Comparison of ENCODE assay signal across 1 cellular context in genomic region chr5:150357326-150358260, GRCh38.
A peak's percentile ranks its signal among the peaks of the same experiment; 100 is the strongest.
TF ChIP-seq lines count a peak whose summit lies in the region.

A gene with protein sequence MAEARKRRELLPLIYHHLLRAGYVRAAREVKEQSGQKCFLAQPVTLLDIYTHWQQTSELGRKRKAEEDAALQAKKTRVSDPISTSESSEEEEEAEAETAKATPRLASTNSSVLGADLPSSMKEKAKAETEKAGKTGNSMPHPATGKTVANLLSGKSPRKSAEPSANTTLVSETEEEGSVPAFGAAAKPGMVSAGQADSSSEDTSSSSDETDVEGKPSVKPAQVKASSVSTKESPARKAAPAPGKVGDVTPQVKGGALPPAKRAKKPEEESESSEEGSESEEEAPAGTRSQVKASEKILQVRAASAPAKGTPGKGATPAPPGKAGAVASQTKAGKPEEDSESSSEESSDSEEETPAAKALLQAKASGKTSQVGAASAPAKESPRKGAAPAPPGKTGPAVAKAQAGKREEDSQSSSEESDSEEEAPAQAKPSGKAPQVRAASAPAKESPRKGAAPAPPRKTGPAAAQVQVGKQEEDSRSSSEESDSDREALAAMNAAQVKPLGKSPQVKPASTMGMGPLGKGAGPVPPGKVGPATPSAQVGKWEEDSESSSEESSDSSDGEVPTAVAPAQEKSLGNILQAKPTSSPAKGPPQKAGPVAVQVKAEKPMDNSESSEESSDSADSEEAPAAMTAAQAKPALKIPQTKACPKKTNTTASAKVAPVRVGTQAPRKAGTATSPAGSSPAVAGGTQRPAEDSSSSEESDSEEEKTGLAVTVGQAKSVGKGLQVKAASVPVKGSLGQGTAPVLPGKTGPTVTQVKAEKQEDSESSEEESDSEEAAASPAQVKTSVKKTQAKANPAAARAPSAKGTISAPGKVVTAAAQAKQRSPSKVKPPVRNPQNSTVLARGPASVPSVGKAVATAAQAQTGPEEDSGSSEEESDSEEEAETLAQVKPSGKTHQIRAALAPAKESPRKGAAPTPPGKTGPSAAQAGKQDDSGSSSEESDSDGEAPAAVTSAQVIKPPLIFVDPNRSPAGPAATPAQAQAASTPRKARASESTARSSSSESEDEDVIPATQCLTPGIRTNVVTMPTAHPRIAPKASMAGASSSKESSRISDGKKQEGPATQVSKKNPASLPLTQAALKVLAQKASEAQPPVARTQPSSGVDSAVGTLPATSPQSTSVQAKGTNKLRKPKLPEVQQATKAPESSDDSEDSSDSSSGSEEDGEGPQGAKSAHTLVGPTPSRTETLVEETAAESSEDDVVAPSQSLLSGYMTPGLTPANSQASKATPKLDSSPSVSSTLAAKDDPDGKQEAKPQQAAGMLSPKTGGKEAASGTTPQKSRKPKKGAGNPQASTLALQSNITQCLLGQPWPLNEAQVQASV (N-terminal part only) (plus strand): TSS chr5:150357697. CDS start chr5:150357747, 50 bp downstream.

TF ChIP-seq in HepG2, 621 proteins besides CTCF, POLR2A, EP300 and RAD21 (continued from another document and continues in another):
- TF ChIP-seq, protein P1, sequence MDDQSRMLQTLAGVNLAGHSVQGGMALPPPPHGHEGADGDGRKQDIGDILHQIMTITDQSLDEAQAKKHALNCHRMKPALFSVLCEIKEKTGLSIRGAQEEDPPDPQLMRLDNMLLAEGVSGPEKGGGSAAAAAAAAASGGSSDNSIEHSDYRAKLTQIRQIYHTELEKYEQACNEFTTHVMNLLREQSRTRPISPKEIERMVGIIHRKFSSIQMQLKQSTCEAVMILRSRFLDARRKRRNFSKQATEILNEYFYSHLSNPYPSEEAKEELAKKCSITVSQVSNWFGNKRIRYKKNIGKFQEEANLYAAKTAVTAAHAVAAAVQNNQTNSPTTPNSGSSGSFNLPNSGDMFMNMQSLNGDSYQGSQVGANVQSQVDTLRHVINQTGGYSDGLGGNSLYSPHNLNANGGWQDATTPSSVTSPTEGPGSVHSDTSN (CRISPR knock-in tag; IDR thresholded peaks at IDR 0.05; ENCODE audit: borderline replicate concordance), result no peak
- TF ChIP-seq ZKSCAN5 (CRISPR knock-in tag; IDR thresholded peaks at IDR 0.05) (no peak), ARNTL (CRISPR knock-in tag; IDR thresholded peaks at IDR 0.05) (no peak), PRMT3 (CRISPR knock-in tag; IDR thresholded peaks at IDR 0.05; ENCODE audit: borderline replicate concordance, low read depth) (peak; percentile 70; the same call in 1 of the 2 replicates), HNRNPLL (IDR thresholded peaks at IDR 0.05; ENCODE audit: low read depth, low read length, poor library complexity, severe bottlenecking) (peak; percentile 58), ZNF263 (CRISPR knock-in tag; IDR thresholded peaks at IDR 0.05) (peak; percentile 5; the same call in 1 of the 2 replicates), ZNF737 (CRISPR knock-in tag; IDR thresholded peaks at IDR 0.05; ENCODE audit: borderline replicate concordance) (no peak), ZMYM4 (CRISPR knock-in tag; IDR thresholded peaks at IDR 0.05) (peak; percentile 12; the same call in 1 of the 2 replicates), ZFP36L1 (CRISPR knock-in tag; IDR thresholded peaks at IDR 0.05) (peak; percentile 86), SP1 (IDR thresholded peaks at IDR 0.05) (no peak), SP1 (CRISPR knock-in tag; IDR thresholded peaks at IDR 0.05) (peak; percentile 78), SPEN (CRISPR knock-in tag; IDR thresholded peaks at IDR 0.05; ENCODE audit: low read depth) (peak; percentile 55; the same call in 1 of the 2 replicates), RXRA (CRISPR knock-in tag; IDR thresholded peaks at IDR 0.05) (0 out of 2 replicates have a peak, but pooled peaks have one; percentile 50), ELF3 (CRISPR knock-in tag; IDR thresholded peaks at IDR 0.05) (peak; percentile 55; the same call in 1 of the 2 replicates), MTA3 (CRISPR knock-in tag; IDR thresholded peaks at IDR 0.05) (no peak), SMYD3 (CRISPR knock-in tag; IDR thresholded peaks at IDR 0.05) (peak; percentile 64; the same call in 1 of the 2 replicates), ZNF235 (CRISPR knock-in tag; IDR thresholded peaks at IDR 0.05; ENCODE audit: borderline replicate concordance) (no peak), KMT2B (CRISPR knock-in tag; IDR thresholded peaks at IDR 0.05) (peak; percentile 54; the same call in 1 of the 2 replicates), MXD4 (CRISPR knock-in tag; IDR thresholded peaks at IDR 0.05) (peak; percentile 100), UBTF (CRISPR knock-in tag; IDR thresholded peaks at IDR 0.05) (peak; percentile 50; the same call in 1 of the 2 replicates), ZSCAN20 (CRISPR knock-in tag; IDR thresholded peaks at IDR 0.05; ENCODE audit: borderline replicate concordance) (peak; percentile 43; the same call in 1 of the 2 replicates)
- TF ChIP-seq, protein P2, sequence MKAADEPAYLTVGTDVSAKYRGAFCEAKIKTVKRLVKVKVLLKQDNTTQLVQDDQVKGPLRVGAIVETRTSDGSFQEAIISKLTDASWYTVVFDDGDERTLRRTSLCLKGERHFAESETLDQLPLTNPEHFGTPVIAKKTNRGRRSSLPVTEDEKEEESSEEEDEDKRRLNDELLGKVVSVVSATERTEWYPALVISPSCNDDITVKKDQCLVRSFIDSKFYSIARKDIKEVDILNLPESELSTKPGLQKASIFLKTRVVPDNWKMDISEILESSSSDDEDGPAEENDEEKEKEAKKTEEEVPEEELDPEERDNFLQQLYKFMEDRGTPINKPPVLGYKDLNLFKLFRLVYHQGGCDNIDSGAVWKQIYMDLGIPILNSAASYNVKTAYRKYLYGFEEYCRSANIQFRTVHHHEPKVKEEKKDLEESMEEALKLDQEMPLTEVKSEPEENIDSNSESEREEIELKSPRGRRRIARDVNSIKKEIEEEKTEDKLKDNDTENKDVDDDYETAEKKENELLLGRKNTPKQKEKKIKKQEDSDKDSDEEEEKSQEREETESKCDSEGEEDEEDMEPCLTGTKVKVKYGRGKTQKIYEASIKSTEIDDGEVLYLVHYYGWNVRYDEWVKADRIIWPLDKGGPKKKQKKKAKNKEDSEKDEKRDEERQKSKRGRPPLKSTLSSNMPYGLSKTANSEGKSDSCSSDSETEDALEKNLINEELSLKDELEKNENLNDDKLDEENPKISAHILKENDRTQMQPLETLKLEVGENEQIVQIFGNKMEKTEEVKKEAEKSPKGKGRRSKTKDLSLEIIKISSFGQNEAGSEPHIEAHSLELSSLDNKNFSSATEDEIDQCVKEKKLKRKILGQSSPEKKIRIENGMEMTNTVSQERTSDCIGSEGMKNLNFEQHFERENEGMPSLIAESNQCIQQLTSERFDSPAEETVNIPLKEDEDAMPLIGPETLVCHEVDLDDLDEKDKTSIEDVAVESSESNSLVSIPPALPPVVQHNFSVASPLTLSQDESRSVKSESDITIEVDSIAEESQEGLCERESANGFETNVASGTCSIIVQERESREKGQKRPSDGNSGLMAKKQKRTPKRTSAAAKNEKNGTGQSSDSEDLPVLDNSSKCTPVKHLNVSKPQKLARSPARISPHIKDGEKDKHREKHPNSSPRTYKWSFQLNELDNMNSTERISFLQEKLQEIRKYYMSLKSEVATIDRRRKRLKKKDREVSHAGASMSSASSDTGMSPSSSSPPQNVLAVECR (CRISPR knock-in tag; IDR thresholded peaks at IDR 0.05; ENCODE audit: borderline replicate concordance), result peak; percentile 92
- TF ChIP-seq, protein P3, sequence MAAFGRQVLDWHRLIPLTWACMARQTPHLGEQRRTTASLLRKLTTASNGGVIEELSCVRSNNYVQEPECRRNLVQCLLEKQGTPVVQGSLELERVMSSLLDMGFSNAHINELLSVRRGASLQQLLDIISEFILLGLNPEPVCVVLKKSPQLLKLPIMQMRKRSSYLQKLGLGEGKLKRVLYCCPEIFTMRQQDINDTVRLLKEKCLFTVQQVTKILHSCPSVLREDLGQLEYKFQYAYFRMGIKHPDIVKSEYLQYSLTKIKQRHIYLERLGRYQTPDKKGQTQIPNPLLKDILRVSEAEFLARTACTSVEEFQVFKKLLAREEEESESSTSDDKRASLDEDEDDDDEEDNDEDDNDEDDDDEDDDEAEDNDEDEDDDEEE (CRISPR knock-in tag; IDR thresholded peaks at IDR 0.05), result peak; percentile 90
- TF ChIP-seq, protein P4, sequence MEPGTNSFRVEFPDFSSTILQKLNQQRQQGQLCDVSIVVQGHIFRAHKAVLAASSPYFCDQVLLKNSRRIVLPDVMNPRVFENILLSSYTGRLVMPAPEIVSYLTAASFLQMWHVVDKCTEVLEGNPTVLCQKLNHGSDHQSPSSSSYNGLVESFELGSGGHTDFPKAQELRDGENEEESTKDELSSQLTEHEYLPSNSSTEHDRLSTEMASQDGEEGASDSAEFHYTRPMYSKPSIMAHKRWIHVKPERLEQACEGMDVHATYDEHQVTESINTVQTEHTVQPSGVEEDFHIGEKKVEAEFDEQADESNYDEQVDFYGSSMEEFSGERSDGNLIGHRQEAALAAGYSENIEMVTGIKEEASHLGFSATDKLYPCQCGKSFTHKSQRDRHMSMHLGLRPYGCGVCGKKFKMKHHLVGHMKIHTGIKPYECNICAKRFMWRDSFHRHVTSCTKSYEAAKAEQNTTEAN (CRISPR knock-in tag; conservative IDR thresholded peaks at IDR 0.05), result no peak
- TF ChIP-seq, protein P5, sequence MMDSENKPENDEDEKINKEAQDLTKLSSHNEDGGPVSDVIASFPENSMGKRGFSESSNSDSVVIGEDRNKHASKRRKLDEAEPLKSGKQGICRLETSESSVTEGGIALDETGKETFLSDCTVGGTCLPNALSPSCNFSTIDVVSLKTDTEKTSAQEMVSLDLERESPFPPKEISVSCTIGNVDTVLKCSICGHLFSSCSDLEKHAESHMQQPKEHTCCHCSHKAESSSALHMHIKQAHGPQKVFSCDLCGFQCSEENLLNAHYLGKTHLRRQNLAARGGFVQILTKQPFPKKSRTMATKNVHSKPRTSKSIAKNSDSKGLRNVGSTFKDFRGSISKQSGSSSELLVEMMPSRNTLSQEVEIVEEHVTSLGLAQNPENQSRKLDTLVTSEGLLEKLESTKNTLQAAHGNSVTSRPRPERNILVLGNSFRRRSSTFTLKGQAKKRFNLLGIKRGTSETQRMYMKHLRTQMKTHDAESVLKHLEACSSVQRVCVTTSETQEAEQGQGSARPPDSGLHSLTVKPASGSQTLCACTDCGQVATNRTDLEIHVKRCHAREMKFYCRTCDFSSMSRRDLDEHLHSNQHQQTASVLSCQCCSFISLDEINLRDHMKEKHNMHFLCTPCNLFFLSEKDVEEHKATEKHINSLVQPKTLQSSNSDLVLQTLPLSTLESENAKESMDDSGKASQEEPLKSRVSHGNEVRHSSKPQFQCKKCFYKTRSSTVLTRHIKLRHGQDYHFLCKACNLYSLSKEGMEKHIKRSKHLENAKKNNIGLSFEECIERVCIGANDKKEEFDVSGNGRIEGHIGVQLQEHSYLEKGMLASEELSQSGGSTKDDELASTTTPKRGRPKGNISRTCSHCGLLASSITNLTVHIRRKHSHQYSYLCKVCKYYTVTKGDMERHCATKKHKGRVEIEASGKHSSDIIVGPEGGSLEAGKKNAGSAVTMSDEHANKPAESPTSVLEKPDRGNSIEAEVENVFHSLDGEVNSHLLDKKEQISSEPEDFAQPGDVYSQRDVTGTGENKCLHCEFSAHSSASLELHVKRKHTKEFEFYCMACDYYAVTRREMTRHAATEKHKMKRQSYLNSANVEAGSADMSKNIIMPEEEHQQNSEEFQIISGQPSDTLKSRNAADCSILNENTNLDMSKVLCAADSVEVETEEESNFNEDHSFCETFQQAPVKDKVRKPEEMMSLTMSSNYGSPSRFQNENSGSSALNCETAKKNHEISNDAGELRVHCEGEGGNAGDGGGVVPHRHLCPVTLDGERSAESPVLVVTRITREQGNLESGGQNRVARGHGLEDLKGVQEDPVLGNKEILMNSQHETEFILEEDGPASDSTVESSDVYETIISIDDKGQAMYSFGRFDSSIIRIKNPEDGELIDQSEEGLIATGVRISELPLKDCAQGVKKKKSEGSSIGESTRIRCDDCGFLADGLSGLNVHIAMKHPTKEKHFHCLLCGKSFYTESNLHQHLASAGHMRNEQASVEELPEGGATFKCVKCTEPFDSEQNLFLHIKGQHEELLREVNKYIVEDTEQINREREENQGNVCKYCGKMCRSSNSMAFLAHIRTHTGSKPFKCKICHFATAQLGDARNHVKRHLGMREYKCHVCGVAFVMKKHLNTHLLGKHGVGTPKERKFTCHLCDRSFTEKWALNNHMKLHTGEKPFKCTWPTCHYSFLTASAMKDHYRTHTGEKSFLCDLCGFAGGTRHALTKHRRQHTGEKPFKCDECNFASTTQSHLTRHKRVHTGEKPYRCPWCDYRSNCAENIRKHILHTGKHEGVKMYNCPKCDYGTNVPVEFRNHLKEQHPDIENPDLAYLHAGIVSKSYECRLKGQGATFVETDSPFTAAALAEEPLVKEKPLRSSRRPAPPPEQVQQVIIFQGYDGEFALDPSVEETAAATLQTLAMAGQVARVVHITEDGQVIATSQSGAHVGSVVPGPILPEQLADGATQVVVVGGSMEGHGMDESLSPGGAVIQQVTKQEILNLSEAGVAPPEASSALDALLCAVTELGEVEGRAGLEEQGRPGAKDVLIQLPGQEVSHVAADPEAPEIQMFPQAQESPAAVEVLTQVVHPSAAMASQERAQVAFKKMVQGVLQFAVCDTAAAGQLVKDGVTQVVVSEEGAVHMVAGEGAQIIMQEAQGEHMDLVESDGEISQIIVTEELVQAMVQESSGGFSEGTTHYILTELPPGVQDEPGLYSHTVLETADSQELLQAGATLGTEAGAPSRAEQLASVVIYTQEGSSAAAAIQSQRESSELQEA (CRISPR knock-in tag; IDR thresholded peaks at IDR 0.05; ENCODE audit: not compliant biosample characterization), result no peak
- TF ChIP-seq, protein P6, sequence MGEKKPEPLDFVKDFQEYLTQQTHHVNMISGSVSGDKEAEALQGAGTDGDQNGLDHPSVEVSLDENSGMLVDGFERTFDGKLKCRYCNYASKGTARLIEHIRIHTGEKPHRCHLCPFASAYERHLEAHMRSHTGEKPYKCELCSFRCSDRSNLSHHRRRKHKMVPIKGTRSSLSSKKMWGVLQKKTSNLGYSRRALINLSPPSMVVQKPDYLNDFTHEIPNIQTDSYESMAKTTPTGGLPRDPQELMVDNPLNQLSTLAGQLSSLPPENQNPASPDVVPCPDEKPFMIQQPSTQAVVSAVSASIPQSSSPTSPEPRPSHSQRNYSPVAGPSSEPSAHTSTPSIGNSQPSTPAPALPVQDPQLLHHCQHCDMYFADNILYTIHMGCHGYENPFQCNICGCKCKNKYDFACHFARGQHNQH (CRISPR knock-in tag; IDR thresholded peaks at IDR 0.05), result 0 out of 2 replicates have a peak, but pooled peaks have one; percentile 19
